ENCODE assay signal across 25 cellular contexts in the genomic region with DNA sequence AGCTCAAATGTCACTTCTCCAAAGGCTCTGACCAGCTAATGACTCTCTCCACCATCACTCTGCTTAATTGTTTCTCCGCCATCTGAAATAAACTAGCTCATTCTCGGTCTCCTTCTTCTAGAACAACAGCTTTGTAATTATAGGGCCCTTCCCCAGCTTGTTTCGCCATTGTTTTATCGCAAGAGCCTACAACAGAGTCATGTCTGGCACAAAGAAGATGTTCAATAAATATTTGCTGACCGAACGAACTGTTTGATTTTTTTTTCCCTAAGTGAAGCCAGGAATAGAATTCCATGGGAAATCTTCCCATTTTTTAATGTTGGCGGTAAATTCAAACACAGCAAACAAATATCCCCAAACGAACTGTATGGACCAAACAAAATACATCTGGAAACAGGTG.
"Had no signal": no experiment of that assay in that cellular context is flagged by ENCODE, and none has a peak within 500 bp of the region (broad histone marks: within the 10 kb centered on the region; RNA-seq: fewer than 3 reads in every experiment).

No MANE protein-coding gene starts in this region.

- H3K4me3 ChIP-seq: left lung, lung, mucosa of descending colon, ovary, right atrium auricular region, skin epidermis, stomach, testis, thyroid gland, transverse colon, upper lobe of left lung, vagina had no signal

- DNase-seq: hippocampal formation; kidney glomerular epithelial cell; left cardiac atrium; left lung; midbrain; mucosa of descending colon; naive thymus-derived CD4-positive, alpha-beta T cell; ovary; stimulated activated CD4-positive, alpha-beta T cell treated with anti-CD3 and anti-CD28 coated beads, Interleukin-12 subunit alpha, Interleukin-12 subunit beta, amount 100 ng/mL, for 4 hours; stimulated activated CD4-positive, alpha-beta T cell treated with anti-CD3 and anti-CD28 coated beads, Interleukin-15, amount 100 ng/mL, for 24 hours; stimulated activated CD4-positive, alpha-beta T cell treated with anti-CD3 and anti-CD28 coated beads, Interleukin-2, amount 100 ng/mL, for 24 hours; stimulated activated CD4-positive, alpha-beta T cell treated with anti-CD3 and anti-CD28 coated beads, Interleukin-4, amount 100 ng/mL, for 1 hour; stimulated activated naive B cell treated with anti-CD40 and anti-IgM and Interleukin-4, amounts not matched to agents 10 μg/mL and 1 μg/mL and 100 μg/mL, for 72 hours; stimulated activated naive CD8-positive, alpha-beta T cell treated with anti-CD3 and anti-CD28 coated beads, Interleukin-15, Interleukin-2, amounts not matched to agents 100 U/mL and 50 U/mL, for 24 hours; stomach; testis; thyroid gland; transverse colon; upper lobe of left lung had no signal

- H3K27ac ChIP-seq: left lung, ovary, right atrium auricular region, skin epidermis, stomach, testis, thyroid gland, transverse colon, upper lobe of left lung, vagina had no signal

- H3K27me3 ChIP-seq: left lung, ovary, right atrium auricular region, stomach, testis, thyroid gland, transverse colon, upper lobe of left lung, vagina had no signal

- H3K36me3 ChIP-seq: left lung, ovary, right atrium auricular region, stomach, thyroid gland, transverse colon, upper lobe of left lung, vagina had no signal

- H3K4me1 ChIP-seq: left lung, testis, thyroid gland, upper lobe of left lung, vagina had no signal

- ATAC-seq: left cardiac atrium; left lung; naive thymus-derived CD4-positive, alpha-beta T cell; natural killer cell treated with Interleukin-12 subunit alpha and Interleukin-12 subunit beta and Interleukin-15 and Interleukin-18, amount 100 ng/mL, for 72 hours; sciatic nerve; stimulated activated naive B cell treated with anti-CD40 and anti-IgM and Interleukin-4, amounts not matched to agents 10 μg/mL and 1 μg/mL and 100 μg/mL, for 72 hours; stimulated activated naive CD8-positive, alpha-beta T cell treated with anti-CD3 and anti-CD28 coated beads, Interleukin-15, Interleukin-2, amounts not matched to agents 100 U/mL and 50 U/mL, for 24 hours had no signal

- H3K9me3 ChIP-seq: left lung, mucosa of descending colon, ovary, right atrium auricular region, stomach, testis, thyroid gland, transverse colon, upper lobe of left lung, vagina had no signal
